In genomic region chr16:74556375-74556922, GRCh38 we compare ENCODE assay signal across 22 cellular contexts. TPM values are rescaled to one million over a fixed set of nuclear protein-coding genes. Genes with fewer than 3 reads are reported as not detected.
DNase-seq lines count a peak whose midpoint lies in the region; ATAC-seq and TF ChIP-seq lines count a peak whose summit lies in the region.
"Had no signal": no experiment of that assay in that cellular context is flagged by ENCODE, and none has a peak within 500 bp of the region (broad histone marks: within the 10 kb centered on the region; RNA-seq: fewer than 3 reads in every experiment).

No MANE protein-coding gene starts in this region.

- POLR2A ChIA-PET in HCT116 (lab: Charles Lee) = interaction anchor here (1.9 to 2.0 kb wide), 3 partner anchors 12 to 50 kb away, joined by 4 to 8 read pairs (median 6); partner anchors contain the start of gene GLG1

- DNase-seq in AG08395 (ENCODE audit: low spot score) = peak; percentile 5
- DNase-seq in HCT116 (ENCODE audit: low read depth, low spot score) = peak; percentile 51
- peak; percentile 63 for DNase-seq in SW480 (ENCODE audit: low spot score)
- DNase-seq in glomerular visceral epithelial cell (ENCODE audit: extremely low spot score) = peak; percentile 46
- no peak for DNase-seq in GM23338 (ENCODE audit: low spot score)
- DNase-seq in activated naive CD4-positive, alpha-beta T cell (lab: John Stamatoyannopoulos, UW) = no peak
- DNase-seq in right atrium auricular region (ENCODE audit: low spot score) = no peak
- no peak for DNase-seq in SHP77 (lab: John Stamatoyannopoulos, UW)
- DNase-seq: ACHN; activated CD4-positive, alpha-beta T cell treated with anti-CD3 and anti-CD28 coated beads for 48 hours; activated T-cell treated with anti-CD3 and anti-CD28 coated beads, Interleukin-2, amount 50 U/mL, for 4 hours; adrenal gland; C1 segment of cervical spinal cord; caudate nucleus; dermis blood vessel endothelial cell; kidney glomerular epithelial cell; NCI-H1694 treated with DMSO at 0.1 percent for 48 hours; SK-N-SH; stimulated activated CD4-positive, alpha-beta T cell treated with anti-CD3 and anti-CD28 coated beads, Interleukin-2, amount 100 ng/mL, for 24 hours; T-helper 2 cell had no signal

- no peak for TF ChIP-seq POLR2A in HCT116 (IDR thresholded peaks at IDR 0.05; ENCODE audit: borderline replicate concordance, extremely low read depth, insufficient read depth, insufficient read length)

- H3K9me3 Mint-ChIP-seq in GM23338 = no peaks in the 10 kb centered on the region
- H3K9me3 Mint-ChIP-seq: activated T-cell treated with anti-CD3 and anti-CD28 coated beads, Interleukin-2, amount 50 U/mL, for 4 hours had no signal

- peak overlapping the region; percentile 5; the same call in 1 of the 2 replicates for H3K9ac ChIP-seq in HCT116 (ENCODE audit: low read length)
- H3K9ac ChIP-seq: SK-N-SH had no signal

- peak overlapping the region; percentile 50 for H3K4me2 ChIP-seq in HCT116 (ENCODE audit: low read length)
- H3K4me2 ChIP-seq in GM23338 = no peak overlapping the region
- H3K4me2 ChIP-seq: SK-N-SH, smooth muscle cell had no signal

- H3F3A ChIP-seq in GM23338 (replicated peaks; ENCODE audit: low read depth) = no peaks in the 10 kb centered on the region

- H3K4me1 ChIP-seq in HCT116 (ENCODE audit: control insufficient read depth in 1 of 2, insufficient read depth in 2 of 2, low read length in 2 of 2) (peaks cover 50 to 74% of the 10 kb centered on the region in 2 experiments), GM23338 (ENCODE audit: insufficient read depth) (peaks cover 4% of the 10 kb centered on the region; the same call in 1 of the 2 replicates), right atrium auricular region (peaks cover 0 to 8% of the 10 kb centered on the region in 2 donors)

- H3K27me3 ChIP-seq in HCT116 (ENCODE audit: insufficient read depth, low read length) (no peaks in the 10 kb centered on the region), GM23338 (ENCODE audit: insufficient read depth) (no peaks in the 10 kb centered on the region), right atrium auricular region (no peaks in the 10 kb centered on the region)
- H3K27me3 ChIP-seq: adrenal gland, suprapubic skin had no signal

- H3K9me3 ChIP-seq in HCT116 (ENCODE audit: control insufficient read depth in 1 of 2, insufficient read depth in 1 of 2, low read depth in 1 of 2, low read length in 2 of 2) (no peaks in the 10 kb centered on the region), right atrium auricular region (no peaks in the 10 kb centered on the region)
- H3K9me3 ChIP-seq: adrenal gland, SK-N-SH, suprapubic skin had no signal

- H3K9me2 ChIP-seq in HCT116 (ENCODE audit: insufficient read depth) = no peaks in the 10 kb centered on the region
- no peaks in the 10 kb centered on the region for H3K9me2 ChIP-seq in GM23338 (ENCODE audit: insufficient read depth)
- H3K9me2 ChIP-seq: SK-N-SH had no signal

- CTCF ChIA-PET in HCT116 (lab: Charles Lee) = no interaction called here

- no peak overlapping the region for H2AFZ ChIP-seq in HCT116 (ENCODE audit: low read depth, low read length, poor library complexity, severe bottlenecking)
- H2AFZ ChIP-seq in GM23338 = no peak overlapping the region

- H3K4me3 Mint-ChIP-seq in GM23338 = no peak overlapping the region
- H3K4me3 Mint-ChIP-seq: activated T-cell treated with anti-CD3 and anti-CD28 coated beads, Interleukin-2, amount 50 U/mL, for 4 hours had no signal

- peaks cover 2% of the 10 kb centered on the region for H3K27me3 Mint-ChIP-seq in GM23338 (ENCODE audit: insufficient read depth, low read depth, poor library complexity)

- H3K4me1 Mint-ChIP-seq in GM23338 = peaks cover 8% of the 10 kb centered on the region

- TF ChIP-seq CTCF in HCT116 (IDR thresholded peaks at IDR 0.05 in 2 of 3, conservative IDR thresholded peaks at IDR 0.05 in 1 of 3; ENCODE audit: borderline replicate concordance in 1 of 3, insufficient read depth in 1 of 3, low read depth in 2 of 3, low read length in 2 of 3) = no peak
- no peak for TF ChIP-seq CTCF in GM23338 (conservative IDR thresholded peaks at IDR 0.05; ENCODE audit: low read depth in 2 of 2)
- no peak for TF ChIP-seq CTCF in right atrium auricular region (IDR thresholded peaks at IDR 0.05)

- H3K4me3 ChIP-seq in HCT116 (replicated peaks in 1 of 2; ENCODE audit: low read depth in 1 of 2, low read length in 2 of 2) (peak overlapping the region in 1 of 2 experiments; percentile 16; a peak in 1 of 4 replicates), GM23338 (no peak overlapping the region), right atrium auricular region (no peak overlapping the region)
- H3K4me3 ChIP-seq: adrenal gland, smooth muscle cell, suprapubic skin had no signal

- ATAC-seq in HCT116 = peak; percentile 93
- no peak for ATAC-seq in GM23338
- ATAC-seq: activated T-cell treated with anti-CD3 and anti-CD28 coated beads, Interleukin-2, amount 50 U/mL, for 4 hours had no signal

- H4K20me1 ChIP-seq in HCT116 (ENCODE audit: insufficient read depth) (no peaks in the 10 kb centered on the region), GM23338 (replicated peaks; ENCODE audit: insufficient read depth) (peaks cover 14% of the 10 kb centered on the region; the same call in 1 of the 2 replicates)

- H3K79me2 ChIP-seq in HCT116 (ENCODE audit: insufficient read depth, low read length) (peaks cover 71% of the 10 kb centered on the region), GM23338 (replicated peaks; ENCODE audit: insufficient read depth) (peaks cover 53% of the 10 kb centered on the region)

- H3K36me3 ChIP-seq in HCT116 (ENCODE audit: control insufficient read depth in 1 of 2, insufficient read depth in 2 of 2, low read length in 2 of 2) (0 out of 4 replicates have a peak, but pooled peaks cover 0 to 2% of the 10 kb centered on the region in 2 experiments), GM23338 (ENCODE audit: insufficient read depth) (no peaks in the 10 kb centered on the region), right atrium auricular region (no peaks in the 10 kb centered on the region)
- H3K36me3 ChIP-seq: adrenal gland, suprapubic skin had no signal

- TF ChIP-seq RAD21 in HCT116 (IDR thresholded peaks at IDR 0.05; ENCODE audit: low read depth) = no peak

- BruUV-seq in HCT116 (replicated peaks; lab: Mats Ljungman, UMichigan) = no TSS peak

- no peak overlapping the region for H3K27ac ChIP-seq in HCT116 (ENCODE audit: low read depth, low read length)
- no peak overlapping the region for H3K27ac ChIP-seq in GM23338 (ENCODE audit: low read depth)
- H3K27ac ChIP-seq in right atrium auricular region = no peak overlapping the region
- H3K27ac ChIP-seq: adrenal gland, suprapubic skin had no signal

- no peak overlapping the region for H3K27ac Mint-ChIP-seq in GM23338

- intact Hi-C loops in HCT116 (cut with micrococcal nuclease) = no loop called here

- RAD21 ChIA-PET in HCT116 (lab: Charles Lee; ENCODE audit: low non-redundant PET in 1 of 2, low total read pairs in 2 of 2, uncharacterized antibody in 2 of 2, unreplicated experiment in 2 of 2) = interaction anchor here (1.0 to 1.3 kb wide), 2 partner anchors 22 to 45 kb away, joined by 3 read pairs; no protein-coding TSS in a partner anchor

- no peaks in the 10 kb centered on the region for H3K36me3 Mint-ChIP-seq in GM23338 (ENCODE audit: low read depth)

TF ChIP-seq in HCT116, 20 proteins besides CTCF, POLR2A, EP300 and RAD21:
- TF ChIP-seq SRF (IDR thresholded peaks at IDR 0.05; ENCODE audit: low read depth) (no peak), ATF3 (IDR thresholded peaks at IDR 0.05) (no peak), CEBPB (IDR thresholded peaks at IDR 0.05; ENCODE audit: low read depth) (no peak), SIN3A (IDR thresholded peaks at IDR 0.05; ENCODE audit: low read depth) (no peak), CBX3 (IDR thresholded peaks at IDR 0.05; ENCODE audit: low read depth) (peak; percentile 40; the same call in 1 of the 2 replicates), POLR2AphosphoS5 (IDR thresholded peaks at IDR 0.05; ENCODE audit: low read depth, low read length) (no peak)
- TF ChIP-seq, protein P1, sequence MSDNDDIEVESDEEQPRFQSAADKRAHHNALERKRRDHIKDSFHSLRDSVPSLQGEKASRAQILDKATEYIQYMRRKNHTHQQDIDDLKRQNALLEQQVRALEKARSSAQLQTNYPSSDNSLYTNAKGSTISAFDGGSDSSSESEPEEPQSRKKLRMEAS (IDR thresholded peaks at IDR 0.05) = peak; percentile 58; the same call in 1 of the 2 replicates

TF ChIP-seq in GM23338, 12 proteins besides CTCF, POLR2A, EP300 and RAD21 (continues in another document):
- no peak for TF ChIP-seq ZNF331 (CRISPR knock-in tag; IDR thresholded peaks at IDR 0.05; ENCODE audit: low read depth)

RNA-seq across cellular contexts. Expression of gene GLG1, which starts 50.5 kb away (rescaled TPM):
- total RNA-seq in HCT116 (2021; ENCODE audit: unreplicated experiment) (237 TPM), right atrium auricular region (100 to 1,000 TPM; 102 to 123 TPM)
- polyA plus RNA-seq in HCT116 (2012) = 152 and 162 TPM in 2 replicates
- 211 and 226 TPM in 2 replicates for total RNA-seq in GM23338 (2014; rRNA removed; shearing (Covaris generic))
- 58.8 and 61.2 TPM in 2 replicates for polyA plus RNA-seq in GM23338 (2016; fragmentation: Nextera tagmentation; extraction: Ambion mirVana)

Comparison
In these comparisons a context has a peak if more than half of its experiments do, and no peak if none do; other contexts are left out.
1. DNase-seq: peak in AG08395 (single experiment), HCT116 (single experiment), SW480 (single experiment) and glomerular visceral epithelial cell (single experiment); none in GM23338 (single experiment), activated naive CD4-positive, alpha-beta T cell (0 of 4), right atrium auricular region (single experiment) and SHP77 (0 of 2).